In the genomic region with DNA sequence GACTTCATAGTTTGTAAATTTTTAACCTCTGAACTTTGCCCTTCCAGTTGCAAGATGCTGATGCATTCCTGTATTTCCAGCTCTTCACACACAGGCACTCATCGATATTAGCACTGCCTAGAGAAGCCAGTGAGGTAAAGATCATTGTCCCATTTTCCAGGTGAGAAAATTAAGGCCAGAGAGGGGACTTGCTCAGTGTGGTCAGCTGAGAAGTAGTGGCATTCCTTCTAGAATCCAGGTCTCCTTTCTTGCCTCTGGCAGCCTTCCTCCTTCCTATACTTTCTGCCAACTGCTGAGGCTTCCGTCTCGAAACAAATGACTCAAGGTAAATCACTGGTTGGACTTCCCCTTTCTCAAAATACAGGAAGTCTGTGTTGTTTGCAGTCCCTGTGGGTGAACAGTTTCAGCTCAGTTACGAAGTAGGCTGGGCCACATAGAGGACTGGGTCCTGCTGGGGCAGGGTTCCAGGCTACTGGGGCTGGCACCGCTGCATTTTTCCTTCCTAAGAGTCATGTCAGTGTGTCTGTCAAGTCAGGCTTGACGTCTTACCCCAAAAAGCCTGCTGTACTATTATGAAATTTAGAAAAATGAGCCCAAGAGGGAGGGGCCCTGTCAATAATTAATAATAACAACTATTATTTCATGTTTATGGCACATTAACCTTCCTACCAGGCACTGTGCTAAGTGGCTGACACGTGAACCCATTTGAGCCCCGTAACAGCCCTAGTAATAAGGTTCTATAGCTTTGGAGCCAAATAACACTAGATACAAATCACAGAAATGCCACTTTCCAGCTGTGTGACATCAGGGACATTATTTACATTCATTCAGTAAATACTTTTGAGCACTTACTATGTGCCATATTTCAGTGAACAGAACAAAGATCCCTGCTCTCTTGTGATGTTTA, we compare ENCODE assay signal across 8 cellular contexts. TPM values are rescaled to one million over a fixed set of nuclear protein-coding genes. Genes with fewer than 3 reads are reported as not detected.
A peak's percentile ranks its signal among the peaks of the same experiment; 100 is the strongest.
DNase-seq lines count a peak whose midpoint lies in the region; ATAC-seq and TF ChIP-seq lines count a peak whose summit lies in the region.

No MANE protein-coding gene starts in this region.

- peak; percentile 79 for ATAC-seq in GM19324 (IDR thresholded peaks at IDR 0.05; ENCODE audit: low FRiP score, unreplicated experiment)
- peak; percentile 87 for ATAC-seq in HG03457 (IDR thresholded peaks at IDR 0.05; ENCODE audit: unreplicated experiment)

- no peak for TF ChIP-seq POLR2A in adrenal gland (IDR thresholded peaks at IDR 0.05)

- no peaks in the 10 kb centered on the region for H3K36me3 ChIP-seq in adrenal gland (replicated peaks in 1 of 2)

- intact Hi-C loops in adrenal gland (cut with DNase I): no loop called here

- peaks cover 0 to 26% of the 10 kb centered on the region in 2 donors for H3K4me1 ChIP-seq in adrenal gland (replicated peaks in 1 of 2)

- H3K4me3 ChIP-seq in adrenal gland: no peak overlapping the region

- H3K27me3 ChIP-seq in adrenal gland: no peaks in the 10 kb centered on the region

- H3K27ac ChIP-seq in adrenal gland: peak overlapping the region in 3 of 5 donors; percentile 2 to 86 (median 64)

- no peak for TF ChIP-seq CTCF in adrenal gland (IDR thresholded peaks at IDR 0.05)

- no peaks in the 10 kb centered on the region for H3K9me3 ChIP-seq in adrenal gland (replicated peaks in 1 of 3)

- DNase-seq in AG20443 (ENCODE audit: low spot score): peak; percentile 62
- DNase-seq in SW 1271 (lab: John Stamatoyannopoulos, UW): peak; percentile 29 to 80
- peak; percentile 45 to 73 (median 47) for DNase-seq in adrenal gland
- peak; percentile 99 for DNase-seq in kidney tubule cell (ENCODE audit: low spot score)
- DNase-seq in stimulated activated CD8-positive, alpha-beta memory T cell treated with anti-CD3 and anti-CD28 coated beads, Interleukin-12 subunit alpha, Interleukin-12 subunit beta, amount 100 ng/mL, for 1 hour (ENCODE audit: low read depth): peak; percentile 46
- no peak for DNase-seq in NCI-H526 treated with DMSO at 0.1 percent for 48 hours (lab: John Stamatoyannopoulos, UW)

- WGBS in adrenal gland, 4 donors: 42 to 49% (median 43%) methylated on average over 8 of the region's 8 CpGs

RNA-seq across cellular contexts. Expression of a gene that starts 16.6 kb away (rescaled TPM):
- 10 to 100 TPM; 16.9 to 36.5 (median 26.0) TPM for total RNA-seq in adrenal gland
- polyA plus RNA-seq in adrenal gland: 10 to 100 TPM in 1 of 3 donors, 1 to 10 TPM in 2; 4.7 to 10.5 (median 6.7) TPM

RNA-seq across cellular contexts. Expression of a gene that starts 55.4 kb away (rescaled TPM):
- 100 to 1,000 TPM; 105 to 176 (median 144) TPM for total RNA-seq in adrenal gland
- 100 to 1,000 TPM in 1 of 3 donors, 10 to 100 TPM in 2; 55.3 to 245 (median 75.7) TPM for polyA plus RNA-seq in adrenal gland
